In the genomic region with DNA sequence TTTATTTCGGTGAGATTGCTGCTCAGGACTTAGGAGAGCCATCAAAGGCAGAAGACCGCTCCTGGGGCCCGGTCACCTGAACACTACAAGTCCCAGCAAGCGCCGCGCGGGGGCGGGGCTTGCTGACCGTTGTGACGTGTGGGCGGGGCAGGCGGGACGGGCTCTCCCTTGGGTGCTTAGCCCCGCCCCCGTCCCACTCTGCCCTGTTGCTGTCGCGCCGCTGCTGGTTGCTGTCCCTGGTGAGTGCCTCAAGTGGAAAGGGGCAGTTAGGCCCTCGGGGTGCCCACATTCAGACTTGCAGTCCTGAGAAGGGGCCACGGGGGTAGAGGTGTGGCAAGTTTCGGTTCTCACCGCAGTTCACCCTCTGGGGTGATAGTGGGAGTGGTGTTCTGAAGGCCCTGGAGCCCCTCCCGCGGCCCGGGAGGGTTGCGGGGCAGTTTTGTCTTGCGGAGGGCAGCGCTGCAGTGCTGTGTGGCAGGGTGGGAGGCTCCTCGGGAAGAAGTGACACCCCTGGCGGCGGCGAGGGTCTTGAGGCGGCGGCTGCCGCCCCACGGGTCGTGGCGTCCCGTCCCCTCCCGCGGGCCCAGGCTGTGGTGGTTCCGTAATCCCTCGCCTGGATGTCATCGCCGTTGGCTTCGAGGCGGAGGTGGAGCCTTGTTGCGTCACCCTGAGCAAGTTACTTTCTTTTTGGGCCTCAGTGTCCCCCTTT, we compare ENCODE assay signal across 1 cellular context.
TF ChIP-seq lines count a peak whose summit lies in the region.

A gene with protein sequence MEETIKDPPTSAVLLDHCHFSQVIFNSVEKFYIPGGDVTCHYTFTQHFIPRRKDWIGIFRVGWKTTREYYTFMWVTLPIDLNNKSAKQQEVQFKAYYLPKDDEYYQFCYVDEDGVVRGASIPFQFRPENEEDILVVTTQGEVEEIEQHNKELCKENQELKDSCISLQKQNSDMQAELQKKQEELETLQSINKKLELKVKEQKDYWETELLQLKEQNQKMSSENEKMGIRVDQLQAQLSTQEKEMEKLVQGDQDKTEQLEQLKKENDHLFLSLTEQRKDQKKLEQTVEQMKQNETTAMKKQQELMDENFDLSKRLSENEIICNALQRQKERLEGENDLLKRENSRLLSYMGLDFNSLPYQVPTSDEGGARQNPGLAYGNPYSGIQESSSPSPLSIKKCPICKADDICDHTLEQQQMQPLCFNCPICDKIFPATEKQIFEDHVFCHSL (plus strand): TSS at position 196 of the 709 bp plus-strand sequence. CDS start 10,673 bp downstream, outside the sequence.

TF ChIP-seq in HepG2, 621 proteins besides CTCF, POLR2A, EP300 and RAD21 (continued from another document and continues in another):
- TF ChIP-seq, protein P1, sequence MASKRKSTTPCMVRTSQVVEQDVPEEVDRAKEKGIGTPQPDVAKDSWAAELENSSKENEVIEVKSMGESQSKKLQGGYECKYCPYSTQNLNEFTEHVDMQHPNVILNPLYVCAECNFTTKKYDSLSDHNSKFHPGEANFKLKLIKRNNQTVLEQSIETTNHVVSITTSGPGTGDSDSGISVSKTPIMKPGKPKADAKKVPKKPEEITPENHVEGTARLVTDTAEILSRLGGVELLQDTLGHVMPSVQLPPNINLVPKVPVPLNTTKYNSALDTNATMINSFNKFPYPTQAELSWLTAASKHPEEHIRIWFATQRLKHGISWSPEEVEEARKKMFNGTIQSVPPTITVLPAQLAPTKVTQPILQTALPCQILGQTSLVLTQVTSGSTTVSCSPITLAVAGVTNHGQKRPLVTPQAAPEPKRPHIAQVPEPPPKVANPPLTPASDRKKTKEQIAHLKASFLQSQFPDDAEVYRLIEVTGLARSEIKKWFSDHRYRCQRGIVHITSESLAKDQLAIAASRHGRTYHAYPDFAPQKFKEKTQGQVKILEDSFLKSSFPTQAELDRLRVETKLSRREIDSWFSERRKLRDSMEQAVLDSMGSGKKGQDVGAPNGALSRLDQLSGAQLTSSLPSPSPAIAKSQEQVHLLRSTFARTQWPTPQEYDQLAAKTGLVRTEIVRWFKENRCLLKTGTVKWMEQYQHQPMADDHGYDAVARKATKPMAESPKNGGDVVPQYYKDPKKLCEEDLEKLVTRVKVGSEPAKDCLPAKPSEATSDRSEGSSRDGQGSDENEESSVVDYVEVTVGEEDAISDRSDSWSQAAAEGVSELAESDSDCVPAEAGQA (IDR thresholded peaks at IDR 0.05; ENCODE audit: low read depth): peak; percentile 49; the same call in 1 of the 2 replicates
- TF ChIP-seq, protein P1 (CRISPR knock-in tag; IDR thresholded peaks at IDR 0.05; ENCODE audit: borderline replicate concordance): peak; percentile 24; the same call in 1 of the 2 replicates
- TF ChIP-seq TAF1 (CRISPR knock-in tag; IDR thresholded peaks at IDR 0.05): peak; percentile 75
- TF ChIP-seq, protein P2, sequence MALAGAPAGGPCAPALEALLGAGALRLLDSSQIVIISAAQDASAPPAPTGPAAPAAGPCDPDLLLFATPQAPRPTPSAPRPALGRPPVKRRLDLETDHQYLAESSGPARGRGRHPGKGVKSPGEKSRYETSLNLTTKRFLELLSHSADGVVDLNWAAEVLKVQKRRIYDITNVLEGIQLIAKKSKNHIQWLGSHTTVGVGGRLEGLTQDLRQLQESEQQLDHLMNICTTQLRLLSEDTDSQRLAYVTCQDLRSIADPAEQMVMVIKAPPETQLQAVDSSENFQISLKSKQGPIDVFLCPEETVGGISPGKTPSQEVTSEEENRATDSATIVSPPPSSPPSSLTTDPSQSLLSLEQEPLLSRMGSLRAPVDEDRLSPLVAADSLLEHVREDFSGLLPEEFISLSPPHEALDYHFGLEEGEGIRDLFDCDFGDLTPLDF (CRISPR knock-in tag; IDR thresholded peaks at IDR 0.05): peak; percentile 84
- no peak; the same call in 1 of the 2 replicates for TF ChIP-seq FOXC1 (CRISPR knock-in tag; IDR thresholded peaks at IDR 0.05; ENCODE audit: borderline replicate concordance)
- TF ChIP-seq KDM6A (CRISPR knock-in tag; IDR thresholded peaks at IDR 0.05; ENCODE audit: low read depth): no peak
- 0 out of 2 replicates have a peak, but pooled peaks have one; percentile 69 for TF ChIP-seq ZNF230 (CRISPR knock-in tag; IDR thresholded peaks at IDR 0.05)
- TF ChIP-seq, protein P3, sequence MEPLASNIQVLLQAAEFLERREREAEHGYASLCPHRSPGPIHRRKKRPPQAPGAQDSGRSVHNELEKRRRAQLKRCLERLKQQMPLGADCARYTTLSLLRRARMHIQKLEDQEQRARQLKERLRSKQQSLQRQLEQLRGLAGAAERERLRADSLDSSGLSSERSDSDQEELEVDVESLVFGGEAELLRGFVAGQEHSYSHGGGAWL (CRISPR knock-in tag; IDR thresholded peaks at IDR 0.05): no peak; the same call in 1 of the 2 replicates
- peak; percentile 35 for TF ChIP-seq TBL1XR1 (IDR thresholded peaks at IDR 0.05; ENCODE audit: borderline replicate concordance, low read length, partially characterized antibody)
- TF ChIP-seq, protein P4, sequence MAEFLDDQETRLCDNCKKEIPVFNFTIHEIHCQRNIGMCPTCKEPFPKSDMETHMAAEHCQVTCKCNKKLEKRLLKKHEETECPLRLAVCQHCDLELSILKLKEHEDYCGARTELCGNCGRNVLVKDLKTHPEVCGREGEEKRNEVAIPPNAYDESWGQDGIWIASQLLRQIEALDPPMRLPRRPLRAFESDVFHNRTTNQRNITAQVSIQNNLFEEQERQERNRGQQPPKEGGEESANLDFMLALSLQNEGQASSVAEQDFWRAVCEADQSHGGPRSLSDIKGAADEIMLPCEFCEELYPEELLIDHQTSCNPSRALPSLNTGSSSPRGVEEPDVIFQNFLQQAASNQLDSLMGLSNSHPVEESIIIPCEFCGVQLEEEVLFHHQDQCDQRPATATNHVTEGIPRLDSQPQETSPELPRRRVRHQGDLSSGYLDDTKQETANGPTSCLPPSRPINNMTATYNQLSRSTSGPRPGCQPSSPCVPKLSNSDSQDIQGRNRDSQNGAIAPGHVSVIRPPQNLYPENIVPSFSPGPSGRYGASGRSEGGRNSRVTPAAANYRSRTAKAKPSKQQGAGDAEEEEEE (CRISPR knock-in tag; IDR thresholded peaks at IDR 0.05; ENCODE audit: borderline replicate concordance): peak; percentile 85; the same call in 1 of the 2 replicates
- no peak for TF ChIP-seq SETDB1 (CRISPR knock-in tag; IDR thresholded peaks at IDR 0.05; ENCODE audit: borderline replicate concordance)
- TF ChIP-seq, protein P5, sequence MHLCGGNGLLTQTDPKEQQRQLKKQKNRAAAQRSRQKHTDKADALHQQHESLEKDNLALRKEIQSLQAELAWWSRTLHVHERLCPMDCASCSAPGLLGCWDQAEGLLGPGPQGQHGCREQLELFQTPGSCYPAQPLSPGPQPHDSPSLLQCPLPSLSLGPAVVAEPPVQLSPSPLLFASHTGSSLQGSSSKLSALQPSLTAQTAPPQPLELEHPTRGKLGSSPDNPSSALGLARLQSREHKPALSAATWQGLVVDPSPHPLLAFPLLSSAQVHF (CRISPR knock-in tag; IDR thresholded peaks at IDR 0.05): peak; percentile 60; the same call in 1 of the 2 replicates
- TF ChIP-seq, protein P6, sequence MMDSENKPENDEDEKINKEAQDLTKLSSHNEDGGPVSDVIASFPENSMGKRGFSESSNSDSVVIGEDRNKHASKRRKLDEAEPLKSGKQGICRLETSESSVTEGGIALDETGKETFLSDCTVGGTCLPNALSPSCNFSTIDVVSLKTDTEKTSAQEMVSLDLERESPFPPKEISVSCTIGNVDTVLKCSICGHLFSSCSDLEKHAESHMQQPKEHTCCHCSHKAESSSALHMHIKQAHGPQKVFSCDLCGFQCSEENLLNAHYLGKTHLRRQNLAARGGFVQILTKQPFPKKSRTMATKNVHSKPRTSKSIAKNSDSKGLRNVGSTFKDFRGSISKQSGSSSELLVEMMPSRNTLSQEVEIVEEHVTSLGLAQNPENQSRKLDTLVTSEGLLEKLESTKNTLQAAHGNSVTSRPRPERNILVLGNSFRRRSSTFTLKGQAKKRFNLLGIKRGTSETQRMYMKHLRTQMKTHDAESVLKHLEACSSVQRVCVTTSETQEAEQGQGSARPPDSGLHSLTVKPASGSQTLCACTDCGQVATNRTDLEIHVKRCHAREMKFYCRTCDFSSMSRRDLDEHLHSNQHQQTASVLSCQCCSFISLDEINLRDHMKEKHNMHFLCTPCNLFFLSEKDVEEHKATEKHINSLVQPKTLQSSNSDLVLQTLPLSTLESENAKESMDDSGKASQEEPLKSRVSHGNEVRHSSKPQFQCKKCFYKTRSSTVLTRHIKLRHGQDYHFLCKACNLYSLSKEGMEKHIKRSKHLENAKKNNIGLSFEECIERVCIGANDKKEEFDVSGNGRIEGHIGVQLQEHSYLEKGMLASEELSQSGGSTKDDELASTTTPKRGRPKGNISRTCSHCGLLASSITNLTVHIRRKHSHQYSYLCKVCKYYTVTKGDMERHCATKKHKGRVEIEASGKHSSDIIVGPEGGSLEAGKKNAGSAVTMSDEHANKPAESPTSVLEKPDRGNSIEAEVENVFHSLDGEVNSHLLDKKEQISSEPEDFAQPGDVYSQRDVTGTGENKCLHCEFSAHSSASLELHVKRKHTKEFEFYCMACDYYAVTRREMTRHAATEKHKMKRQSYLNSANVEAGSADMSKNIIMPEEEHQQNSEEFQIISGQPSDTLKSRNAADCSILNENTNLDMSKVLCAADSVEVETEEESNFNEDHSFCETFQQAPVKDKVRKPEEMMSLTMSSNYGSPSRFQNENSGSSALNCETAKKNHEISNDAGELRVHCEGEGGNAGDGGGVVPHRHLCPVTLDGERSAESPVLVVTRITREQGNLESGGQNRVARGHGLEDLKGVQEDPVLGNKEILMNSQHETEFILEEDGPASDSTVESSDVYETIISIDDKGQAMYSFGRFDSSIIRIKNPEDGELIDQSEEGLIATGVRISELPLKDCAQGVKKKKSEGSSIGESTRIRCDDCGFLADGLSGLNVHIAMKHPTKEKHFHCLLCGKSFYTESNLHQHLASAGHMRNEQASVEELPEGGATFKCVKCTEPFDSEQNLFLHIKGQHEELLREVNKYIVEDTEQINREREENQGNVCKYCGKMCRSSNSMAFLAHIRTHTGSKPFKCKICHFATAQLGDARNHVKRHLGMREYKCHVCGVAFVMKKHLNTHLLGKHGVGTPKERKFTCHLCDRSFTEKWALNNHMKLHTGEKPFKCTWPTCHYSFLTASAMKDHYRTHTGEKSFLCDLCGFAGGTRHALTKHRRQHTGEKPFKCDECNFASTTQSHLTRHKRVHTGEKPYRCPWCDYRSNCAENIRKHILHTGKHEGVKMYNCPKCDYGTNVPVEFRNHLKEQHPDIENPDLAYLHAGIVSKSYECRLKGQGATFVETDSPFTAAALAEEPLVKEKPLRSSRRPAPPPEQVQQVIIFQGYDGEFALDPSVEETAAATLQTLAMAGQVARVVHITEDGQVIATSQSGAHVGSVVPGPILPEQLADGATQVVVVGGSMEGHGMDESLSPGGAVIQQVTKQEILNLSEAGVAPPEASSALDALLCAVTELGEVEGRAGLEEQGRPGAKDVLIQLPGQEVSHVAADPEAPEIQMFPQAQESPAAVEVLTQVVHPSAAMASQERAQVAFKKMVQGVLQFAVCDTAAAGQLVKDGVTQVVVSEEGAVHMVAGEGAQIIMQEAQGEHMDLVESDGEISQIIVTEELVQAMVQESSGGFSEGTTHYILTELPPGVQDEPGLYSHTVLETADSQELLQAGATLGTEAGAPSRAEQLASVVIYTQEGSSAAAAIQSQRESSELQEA (CRISPR knock-in tag; IDR thresholded peaks at IDR 0.05; ENCODE audit: not compliant biosample characterization): peak; percentile 98
- TF ChIP-seq, protein P7, sequence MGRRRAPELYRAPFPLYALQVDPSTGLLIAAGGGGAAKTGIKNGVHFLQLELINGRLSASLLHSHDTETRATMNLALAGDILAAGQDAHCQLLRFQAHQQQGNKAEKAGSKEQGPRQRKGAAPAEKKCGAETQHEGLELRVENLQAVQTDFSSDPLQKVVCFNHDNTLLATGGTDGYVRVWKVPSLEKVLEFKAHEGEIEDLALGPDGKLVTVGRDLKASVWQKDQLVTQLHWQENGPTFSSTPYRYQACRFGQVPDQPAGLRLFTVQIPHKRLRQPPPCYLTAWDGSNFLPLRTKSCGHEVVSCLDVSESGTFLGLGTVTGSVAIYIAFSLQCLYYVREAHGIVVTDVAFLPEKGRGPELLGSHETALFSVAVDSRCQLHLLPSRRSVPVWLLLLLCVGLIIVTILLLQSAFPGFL (CRISPR knock-in tag; IDR thresholded peaks at IDR 0.05): no peak
- TF ChIP-seq, protein P8, sequence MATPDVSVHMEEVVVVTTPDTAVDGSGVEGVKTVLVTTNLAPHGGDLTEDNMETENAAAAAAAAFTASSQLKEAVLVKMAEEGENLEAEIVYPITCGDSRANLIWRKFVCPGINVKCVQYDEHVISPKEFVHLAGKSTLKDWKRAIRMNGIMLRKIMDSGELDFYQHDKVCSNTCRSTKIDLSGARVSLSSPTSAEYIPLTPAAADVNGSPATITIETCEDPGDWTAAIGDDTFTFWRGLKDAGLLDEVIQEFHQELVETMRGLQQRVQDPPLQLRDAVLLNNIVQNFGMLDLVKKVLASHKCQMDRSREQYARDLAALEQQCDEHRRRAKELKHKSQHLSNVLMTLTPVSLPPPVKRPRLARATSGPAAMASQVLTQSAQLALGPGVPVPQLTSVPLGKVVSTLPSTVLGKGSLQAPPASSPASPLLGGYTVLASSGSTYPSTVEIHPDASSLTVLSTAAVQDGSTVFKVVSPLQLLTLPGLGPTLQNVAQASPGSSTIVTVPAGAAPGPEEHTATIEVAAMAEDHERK (CRISPR knock-in tag; IDR thresholded peaks at IDR 0.05; ENCODE audit: low read depth): peak; percentile 83
